24 cellular contexts compared by ENCODE assay signal in the genomic region with DNA sequence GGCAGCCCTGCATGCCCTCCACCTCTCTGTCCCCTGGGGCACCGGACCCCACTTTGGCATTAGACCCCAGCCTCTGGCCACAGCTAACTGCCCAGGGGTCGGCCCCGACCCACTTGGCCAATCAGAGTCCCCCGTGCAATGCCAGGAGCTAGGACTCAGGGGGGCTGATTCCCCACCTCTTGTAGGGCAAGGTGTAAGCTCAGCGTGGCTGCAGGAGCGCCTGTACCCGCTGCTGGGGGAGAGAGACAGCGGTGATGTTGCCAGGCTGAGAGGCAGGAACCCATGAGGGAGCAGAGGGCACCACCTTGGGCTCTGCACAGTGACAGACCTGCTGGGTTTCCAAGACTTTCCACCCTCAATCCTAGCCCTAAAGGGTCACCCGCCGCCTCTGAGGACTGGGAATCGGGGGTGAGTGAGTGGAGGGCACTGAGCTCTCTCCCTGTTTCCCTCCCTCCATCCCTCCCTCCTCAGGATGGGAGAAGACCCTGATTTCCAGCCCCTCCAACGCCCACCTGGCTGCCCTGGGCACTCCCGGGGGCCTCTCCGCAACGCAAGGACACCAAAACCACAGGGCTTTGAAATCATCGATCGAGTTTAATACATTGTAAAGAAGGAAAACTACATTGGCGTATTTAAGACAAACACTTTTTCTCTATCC.
DNase-seq lines count a peak whose midpoint lies in the region; ATAC-seq and TF ChIP-seq lines count a peak whose summit lies in the region.
"Had no signal": no experiment of that assay in that cellular context is flagged by ENCODE, and none has a peak within 500 bp of the region (broad histone marks: within the 10 kb centered on the region; RNA-seq: fewer than 3 reads in every experiment).

No MANE protein-coding gene starts in this region.

- no peaks in the 10 kb centered on the region for H3K9me2 ChIP-seq in PC-3 (replicated peaks; ENCODE audit: low read length)

- ATAC-seq in PC-3 (no peak), left lobe of liver (no peak), omental fat pad (ENCODE audit: low FRiP score) (no peak)
- ATAC-seq: HCT116, Panc1 had no signal

- H3K9me3 ChIP-seq in PC-3 (ENCODE audit: low read length), result no peaks in the 10 kb centered on the region

- no peak overlapping the region for H3K9ac ChIP-seq in PC-3 (ENCODE audit: low read length)

- BruUV-seq in PC-3 (replicated peaks; lab: Mats Ljungman, UMichigan), result no TSS peak

- H3K36me3 ChIP-seq in PC-3 (ENCODE audit: low read depth, low read length), result no peaks in the 10 kb centered on the region

- H3K27me3 Mint-ChIP-seq in chondrocyte (ENCODE audit: low read depth), result no peaks in the 10 kb centered on the region
- H3K27me3 Mint-ChIP-seq: CD4-positive, alpha-beta memory T cell had no signal

- CTCF ChIA-PET in PC-3 (lab: Charles Lee), result no interaction called here

- TF ChIP-seq CTCF in PC-3 (conservative IDR thresholded peaks at IDR 0.05; ENCODE audit: low read depth, low read length), result no peak
- no peak for TF ChIP-seq CTCF in chondrocyte (IDR thresholded peaks at IDR 0.05)
- no peak for TF ChIP-seq CTCF in omental fat pad (IDR thresholded peaks at IDR 0.05)

- H3F3A ChIP-seq in PC-3 (ENCODE audit: low read length, unreplicated experiment), result no peaks in the 10 kb centered on the region

- no peak overlapping the region for H3K27ac ChIP-seq in PC-3 (ENCODE audit: low read length)
- H3K27ac ChIP-seq: RWPE1 had no signal

- H3K27me3 ChIP-seq in PC-3 (ENCODE audit: low read length), result peaks cover 15% of the 10 kb centered on the region

- POLR2A ChIA-PET in PC-3 (lab: Charles Lee; ENCODE audit: unreplicated experiment), result no interaction called here

- no peaks in the 10 kb centered on the region for H3K79me2 ChIP-seq in PC-3 (ENCODE audit: low read length)

- no peaks in the 10 kb centered on the region for H3K4me1 Mint-ChIP-seq in chondrocyte (ENCODE audit: low read depth)
- H3K4me1 Mint-ChIP-seq: CD4-positive, alpha-beta memory T cell had no signal

- peak overlapping the region; percentile 19; the same call in 1 of the 2 replicates for H2AFZ ChIP-seq in PC-3 (ENCODE audit: low read length)

- no peak overlapping the region for H3K4me3 ChIP-seq in PC-3 (ENCODE audit: low read length)

- H3K4me2 ChIP-seq in PC-3 (ENCODE audit: low read length), result peak overlapping the region; percentile 61; the same call in 1 of the 2 replicates

- H4K20me1 ChIP-seq in PC-3 (ENCODE audit: low read length), result no peaks in the 10 kb centered on the region

- H3K4me3 Mint-ChIP-seq in chondrocyte (ENCODE audit: unreplicated experiment), result no peak overlapping the region
- H3K4me3 Mint-ChIP-seq: CD4-positive, alpha-beta memory T cell had no signal

- peaks cover 8% of the 10 kb centered on the region for H3K9me3 Mint-ChIP-seq in chondrocyte (ENCODE audit: low read depth)

- no peak overlapping the region for H3K27ac Mint-ChIP-seq in chondrocyte (ENCODE audit: unreplicated experiment)

- intact Hi-C loops in PC-3 (cut with micrococcal nuclease), result no loop called here
- intact Hi-C loops in posterior vena cava (cut with DNase I), result no loop called here

- H3K36me3 Mint-ChIP-seq in chondrocyte (ENCODE audit: low read depth), result no peaks in the 10 kb centered on the region
- H3K36me3 Mint-ChIP-seq: CD4-positive, alpha-beta memory T cell had no signal

- no peak for DNase-seq in PC-3
- DNase-seq in chondrocyte (ENCODE audit: low spot score), result peak; percentile 77
- DNase-seq in left lobe of liver (ENCODE audit: low spot score), result peak; percentile 31
- peak; percentile 78 for DNase-seq in posterior vena cava (ENCODE audit: low spot score)
- DNase-seq in NCI-H748 treated with DMSO at 0.1 percent for 48 hours (lab: John Stamatoyannopoulos, UW), result no peak
- DNase-seq in hepatic stellate cell (ENCODE audit: low spot score), result no peak
- DNase-seq in omental fat pad (ENCODE audit: low spot score), result no peak
- DNase-seq in activated CD4-positive, alpha-beta T cell treated with anti-CD3 and anti-CD28 coated beads, Interleukin-2, amount 50 U/mL, for 4 hours, result no peak
- DNase-seq: C1 segment of cervical spinal cord; CD4-positive, alpha-beta memory T cell; COR-L47; DMS53; GOT3; Karpas-422; NCI-H1092; NCI-H1417 treated with DMSO at 0.1 percent for 48 hours; NCI-H1694 treated with DMSO at 0.1 percent for 48 hours; NCI-H2081; NCI-H2227 treated with DMSO at 0.1 percent for 48 hours; NCI-H526 treated with DMSO at 0.1 percent for 48 hours; SHP77 had no signal

- H3K4me1 ChIP-seq in PC-3 (ENCODE audit: insufficient read depth, low read length), result peaks cover 18% of the 10 kb centered on the region; the same call in 1 of the 2 replicates

Comparison
In these comparisons a context has a peak if more than half of its experiments do, and no peak if none do; other contexts are left out.
1. DNase-seq: peak in chondrocyte (single experiment), left lobe of liver (single experiment) and posterior vena cava (single experiment); none in PC-3 (single experiment), NCI-H748 treated with DMSO at 0.1 percent for 48 hours (single experiment), hepatic stellate cell (single experiment), omental fat pad (single experiment) and activated CD4-positive, alpha-beta T cell treated with anti-CD3 and anti-CD28 coated beads, Interleukin-2, amount 50 U/mL, for 4 hours (0 of 2).